In genomic region chr10:87850742-87851205, GRCh38 we compare ENCODE assay signal across 8 cellular contexts. TPM values are rescaled to one million over a fixed set of nuclear protein-coding genes. Genes with fewer than 3 reads are reported as not detected.
DNase-seq lines count a peak whose midpoint lies in the region; ATAC-seq and TF ChIP-seq lines count a peak whose summit lies in the region.

No MANE protein-coding gene starts in this region.

- DNase-seq in NCI-H1417 (lab: John Stamatoyannopoulos, UW): peak; percentile 45 to 75 (median 48)
- DNase-seq in NCI-H1417 treated with DMSO at 0.1 percent for 48 hours (lab: John Stamatoyannopoulos, UW): no peak
- DNase-seq in M059J (ENCODE audit: low read depth): peak; percentile 70
- peak in 3 of 5 experiments; percentile 19 to 77 (median 26) for DNase-seq in T-helper 2 cell
- peak; percentile 73 to 83 (median 79) for DNase-seq in body of pancreas
- DNase-seq in iris pigment epithelial cell (ENCODE audit: low read depth): peak; percentile 73
- peak; percentile 32 for DNase-seq in stimulated activated CD4-positive, alpha-beta T cell treated with anti-CD3 and anti-CD28 coated beads, Interleukin-4, amount 100 ng/mL, for 1 hour

- no peak for TF ChIP-seq POLR2A in body of pancreas (IDR thresholded peaks at IDR 0.05)

- H3K27me3 ChIP-seq in body of pancreas: no peaks in the 10 kb centered on the region

- peak overlapping the region in 1 of 4 donors; percentile 5 for H3K27ac ChIP-seq in body of pancreas

- WGBS in body of pancreas, 2 donors: 14 to 17% methylated on average over 5 of the region's 5 CpGs

- no peak overlapping the region for H3K4me3 ChIP-seq in body of pancreas

- peak; percentile 53 to 86 (median 83) for TF ChIP-seq CTCF in body of pancreas (IDR thresholded peaks at IDR 0.05)

- ATAC-seq in body of pancreas (peak; percentile 90), GM19324 (IDR thresholded peaks at IDR 0.05; ENCODE audit: low FRiP score, unreplicated experiment) (no peak)

- H3K36me3 ChIP-seq in body of pancreas (replicated peaks in 1 of 2; ENCODE audit: insufficient read depth in 1 of 2, low read depth in 2 of 2): no peaks in the 10 kb centered on the region

- peaks cover 8% of the 10 kb centered on the region for H3K4me1 ChIP-seq in body of pancreas

- intact Hi-C loops in body of pancreas (cut with DNase I): loop anchor here (10.0 kb wide), 3 partner anchors 264 to 704 kb away; no protein-coding TSS in a partner anchor

- no peaks in the 10 kb centered on the region for H3K9me3 ChIP-seq in body of pancreas

RNA-seq across cellular contexts. Expression of gene KLLN, which starts 12.6 kb away (rescaled TPM):
- total RNA-seq in M059J (2014; rRNA removed; shearing (Covaris generic)): 0.02 and 0.69 TPM in 2 replicates
- under 1 TPM; 0.78 to 0.99 TPM for total RNA-seq in body of pancreas

RNA-seq across cellular contexts. Expression of gene PTEN, which starts 12.7 kb away (rescaled TPM):
- 7.1 and 15.4 TPM in 2 replicates for total RNA-seq in M059J (2014; rRNA removed; shearing (Covaris generic))
- 100 to 1,000 TPM; 105 to 227 TPM for total RNA-seq in body of pancreas

RNA-seq across cellular contexts. Expression of gene ATAD1, which starts 32.7 kb away (rescaled TPM):
- 21.4 and 40.7 TPM in 2 replicates for total RNA-seq in M059J (2014; rRNA removed; shearing (Covaris generic))
- 10 to 100 TPM in 1 of 2 donors, 1 to 10 TPM in 1; 9.6 to 16.9 TPM for total RNA-seq in body of pancreas
